Comparison of ENCODE assay signal across 24 cellular contexts in genomic region chr17:79862259-79862658, GRCh38.
"Had no signal": no experiment of that assay in that cellular context is flagged by ENCODE, and none has a peak within 500 bp of the region (broad histone marks: within the 10 kb centered on the region; RNA-seq: fewer than 3 reads in every experiment).

No MANE protein-coding gene starts in this region.

- H3K4me1 ChIP-seq: adrenal gland, breast epithelium had no signal

- H3K9me3 ChIP-seq: adrenal gland, breast epithelium had no signal

- H3K27me3 ChIP-seq: adrenal gland had no signal

- H3K4me3 ChIP-seq: adrenal gland, breast epithelium had no signal

- H3K27ac ChIP-seq: adrenal gland, breast epithelium had no signal

- ATAC-seq: activated CD4-positive, CD25-positive, alpha-beta regulatory T cell treated with anti-CD3 and anti-CD28 coated beads, Interleukin-2, amount 50 U/mL, for 24 hours; activated CD8-positive, alpha-beta T cell treated with anti-CD3 and anti-CD28 coated beads for 36 hours; activated T-cell treated with anti-CD3 and anti-CD28 coated beads, Interleukin-2, amount 50 U/mL, for 72 hours; PC-3 had no signal

- H3K36me3 ChIP-seq: adrenal gland, breast epithelium had no signal

- DNase-seq: activated CD4-positive, alpha-beta T cell treated with anti-CD3 and anti-CD28 coated beads for 4 hours; activated CD8-positive, alpha-beta memory T cell treated with anti-CD3 and anti-CD28 coated beads, Interleukin-2, amount 50 U/mL, for 4 hours; activated CD8-positive, alpha-beta T cell treated with anti-CD3 and anti-CD28 coated beads for 36 hours; activated gamma-delta T cell treated with Interleukin-2 at 50 U/mL for 16 hours; activated naive CD4-positive, alpha-beta T cell treated with anti-CD3 and anti-CD28 coated beads, Interleukin-2, amount 50 U/mL, for 16 hours; activated naive CD8-positive, alpha-beta T cell treated with anti-CD3 and anti-CD28 coated beads, Interleukin-2, amount 10 ng/mL, durations not matched to agents 7 days and 5 days; activated T-cell treated with anti-CD3 and anti-CD28 coated beads, Interleukin-2, amount 50 U/mL, for 72 hours; adrenal gland; anterior cingulate cortex; KG1; NCI-H1092; NCI-H1417; NCI-H1930; NCI-H2171 treated with DMSO at 0.1 percent for 48 hours; NCI-H345; NCI-H510A; NCI-H526 treated with DMSO at 0.1 percent for 48 hours; NCI-H82; NK-92 treated with Interleukin-12 subunit alpha and Interleukin-12 subunit beta, amount 100 ng/mL, for 24 hours; PC-3; SHP77 treated with DMSO at 0.1 percent for 48 hours had no signal

- FAIRE-seq: RCC 7860 had no signal
